Comparison of ENCODE assay signal across 8 cellular contexts in genomic region chr11:75577198-75577597, GRCh38. TPM values are rescaled to one million over a fixed set of nuclear protein-coding genes. Genes with fewer than 3 reads are reported as not detected.
DNase-seq lines count a peak whose midpoint lies in the region; ATAC-seq and TF ChIP-seq lines count a peak whose summit lies in the region.

No MANE protein-coding gene starts in this region.

- TF ChIP-seq CTCF in LNCaP clone FGC (IDR thresholded peaks at IDR 0.05; ENCODE audit: control insufficient read depth, extremely low read depth, insufficient read depth) (peak; percentile 58), foreskin keratinocyte (conservative IDR thresholded peaks at IDR 0.05) (peak; percentile 47)

- peaks cover 0 to 2% of the 10 kb centered on the region in 2 donors for H3K27me3 Mint-ChIP-seq in CD4-positive, alpha-beta memory T cell

- peaks cover 2% of the 10 kb centered on the region for H3K36me3 ChIP-seq in CD4-positive, alpha-beta memory T cell (ENCODE audit: insufficient read depth, low read length)

- no peaks in the 10 kb centered on the region for H3K9me3 ChIP-seq in CD4-positive, alpha-beta memory T cell (ENCODE audit: control insufficient read depth in 1 of 2, low read length in 2 of 2)

- peak; percentile 37 to 60 (median 48) for DNase-seq in CD4-positive, alpha-beta memory T cell
- DNase-seq in LNCaP clone FGC (ENCODE audit: low read depth) (no peak), activated T-cell treated with anti-CD3 and anti-CD28 coated beads for 4 hours (peak; percentile 46), foreskin keratinocyte (no peak), KG1 (lab: John Stamatoyannopoulos, UW) (no peak), NCI-H526 treated with DMSO at 0.1 percent for 48 hours (lab: John Stamatoyannopoulos, UW) (no peak), GOT3 (lab: John Stamatoyannopoulos, UW) (no peak)
- peak; percentile 67 for DNase-seq in stimulated activated CD4-positive, alpha-beta T cell treated with anti-CD3 and anti-CD28 coated beads, Interleukin-4, amount 100 ng/mL, for 1 hour

- H3K36me3 Mint-ChIP-seq in CD4-positive, alpha-beta memory T cell: peaks cover 4 to 11% of the 10 kb centered on the region in 2 donors

- H3K27ac ChIP-seq in CD4-positive, alpha-beta memory T cell (ENCODE audit: low read depth, low read length): no peak overlapping the region
- H3K27ac ChIP-seq in foreskin keratinocyte: no peak overlapping the region

- H3K9me3 Mint-ChIP-seq in CD4-positive, alpha-beta memory T cell: peaks cover 0 to under 1% (median 0%) of the 10 kb centered on the region in 8 donors

- no peaks in the 10 kb centered on the region for H3K27me3 ChIP-seq in CD4-positive, alpha-beta memory T cell (ENCODE audit: insufficient read depth, low read length)
- no peaks in the 10 kb centered on the region for H3K27me3 ChIP-seq in foreskin keratinocyte

- no peak overlapping the region for H3K27ac Mint-ChIP-seq in CD4-positive, alpha-beta memory T cell

- H3K4me1 Mint-ChIP-seq in CD4-positive, alpha-beta memory T cell: peaks cover 2 to 4% (median 2%) of the 10 kb centered on the region in 4 donors

- H3K4me3 ChIP-seq in CD4-positive, alpha-beta memory T cell (ENCODE audit: low read length in 2 of 2): no peak overlapping the region
- H3K4me3 ChIP-seq in LNCaP clone FGC (ENCODE audit: low read depth, low read length): no peak overlapping the region

- POLR2A ChIA-PET in CD4-positive, alpha-beta memory T cell (lab: Charles Lee; ENCODE audit: partially characterized antibody): interaction anchor here (1.3 kb wide), 1 partner anchor 15 kb away, joined by 3 read pairs; the partner anchor contains the start of gene SERPINH1

- peak; percentile 32 for ATAC-seq in foreskin keratinocyte

- peaks cover 2% of the 10 kb centered on the region for H3K4me1 ChIP-seq in CD4-positive, alpha-beta memory T cell (ENCODE audit: insufficient read depth, low read length)
- H3K4me1 ChIP-seq in foreskin keratinocyte: no peaks in the 10 kb centered on the region

- H3K4me3 Mint-ChIP-seq in CD4-positive, alpha-beta memory T cell: no peak overlapping the region

- CTCF ChIA-PET in CD4-positive, alpha-beta memory T cell (lab: Charles Lee; ENCODE audit: partially characterized antibody): interaction anchor here (0.8 to 4.1 kb wide), 13 partner anchors 9 to 189 kb away, joined by 3 to 28 read pairs (median 4); partner anchors contain the start of gene SERPINH1

- intact Hi-C loops in CD4-positive, alpha-beta memory T cell (cut with micrococcal nuclease): loop anchor here (1.0 to 2.0 kb wide), 3 partner anchors 30 to 189 kb away; no protein-coding TSS in a partner anchor

RNA-seq across cellular contexts. Expression of gene SERPINH1, which starts 15.1 kb away (rescaled TPM):
- 10 to 100 TPM; 15.6 to 16.2 TPM for total RNA-seq in CD4-positive, alpha-beta memory T cell
- 1 to 10 TPM; 1.1 to 7.1 TPM for polyA plus RNA-seq in CD4-positive, alpha-beta memory T cell
- 194 and 216 TPM in 2 replicates for total RNA-seq in foreskin keratinocyte
- 211 and 241 TPM in 2 replicates for polyA plus RNA-seq in foreskin keratinocyte

RNA-seq across cellular contexts. Expression of gene GDPD5, which starts 51.5 kb away (rescaled TPM):
- total RNA-seq in CD4-positive, alpha-beta memory T cell: 100 to 1,000 TPM; 141 to 160 TPM
- polyA plus RNA-seq in CD4-positive, alpha-beta memory T cell: 10 to 100 TPM; 11.0 to 30.0 TPM
- 6.4 and 11.1 TPM in 2 replicates for total RNA-seq in foreskin keratinocyte
- polyA plus RNA-seq in foreskin keratinocyte: 5.1 and 8.5 TPM in 2 replicates

Comparison
In these comparisons a context has a peak if more than half of its experiments do, and no peak if none do; other contexts are left out.
1. DNase-seq: peak in CD4-positive, alpha-beta memory T cell (5 of 5), activated T-cell treated with anti-CD3 and anti-CD28 coated beads for 4 hours (single experiment) and stimulated activated CD4-positive, alpha-beta T cell treated with anti-CD3 and anti-CD28 coated beads, Interleukin-4, amount 100 ng/mL, for 1 hour (single experiment); none in LNCaP clone FGC (single experiment), foreskin keratinocyte (0 of 2), KG1 (single experiment), NCI-H526 treated with DMSO at 0.1 percent for 48 hours (single experiment) and GOT3 (single experiment).
2. RNA of gene SERPINH1, which starts 15.1 kb away (total RNA-seq): 194 to 216 TPM in foreskin keratinocyte; 15.6 to 16.2 TPM in CD4-positive, alpha-beta memory T cell; every median in the first group is over 10 times any median in the second.
3. RNA of gene GDPD5, which starts 51.5 kb away (total RNA-seq): 141 to 160 TPM in CD4-positive, alpha-beta memory T cell; 6.4 to 11.1 TPM in foreskin keratinocyte; every median in the first group is over 10 times any median in the second.